ENCODE assay signal across 13 cellular contexts in the genomic region with DNA sequence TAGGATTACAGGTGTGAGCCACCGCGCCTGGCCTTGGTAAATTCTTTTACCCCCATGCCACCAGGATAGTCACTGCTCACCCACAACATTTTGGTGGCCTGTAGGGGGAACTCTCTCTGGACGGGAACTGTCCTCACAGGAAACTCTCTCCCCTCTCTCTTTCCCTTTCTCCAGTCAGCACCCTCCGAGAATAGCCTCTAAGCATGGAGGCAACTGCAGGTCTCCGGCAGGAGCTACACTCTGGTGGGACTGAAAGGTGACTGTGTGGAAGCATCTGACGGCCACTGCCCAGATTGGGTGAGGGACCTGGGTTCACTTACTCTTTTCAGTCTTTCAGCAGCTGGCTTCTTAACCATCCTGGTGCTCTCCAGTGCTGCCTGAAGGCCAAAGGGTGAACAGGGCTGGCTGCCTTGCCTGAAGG. TPM values are rescaled to one million over a fixed set of nuclear protein-coding genes. Genes with fewer than 3 reads are reported as not detected.
DNase-seq lines count a peak whose midpoint lies in the region; ATAC-seq, FAIRE-seq and TF ChIP-seq lines count a peak whose summit lies in the region.
"Had no signal": no experiment of that assay in that cellular context is flagged by ENCODE, and none has a peak within 500 bp of the region (broad histone marks: within the 10 kb centered on the region; RNA-seq: fewer than 3 reads in every experiment).

No MANE protein-coding gene starts in this region.

- H3K27me3 ChIP-seq in pancreas = no peaks in the 10 kb centered on the region
- H3K27me3 ChIP-seq: ascending aorta, Peyer's patch had no signal

- FAIRE-seq in A549 (lab: Jason Lieb, UNC) (no peak), pancreas (lab: Jason Lieb, UNC) (no peak)
- FAIRE-seq: endometrium had no signal

- CTCF ChIA-PET in A549 (lab: Yijun Ruan, JAX) = interaction anchor here (0.6 to 1.9 kb wide), 8 partner anchors 10 to 194 kb away, joined by 3 to 7 read pairs (median 4); no protein-coding TSS in a partner anchor

- H3K4me3 ChIP-seq in A549 = no peak overlapping the region
- H3K4me3 ChIP-seq in pancreas = no peak overlapping the region
- H3K4me3 ChIP-seq: ascending aorta, Peyer's patch had no signal

- H3K9me3 ChIP-seq in A549 (peaks cover 17% of the 10 kb centered on the region), pancreas (no peaks in the 10 kb centered on the region)
- H3K9me3 ChIP-seq: ascending aorta had no signal

- no peak overlapping the region for H3K4me2 ChIP-seq in A549

- H3K27ac ChIP-seq in A549 = no peak overlapping the region
- H3K27ac ChIP-seq in pancreas = no peak overlapping the region
- H3K27ac ChIP-seq: ascending aorta had no signal

- WGBS in A549 (ENCODE audit: missing lambda C conversion rate) = 73% methylated on average over 6 of the region's 6 CpGs
- WGBS in pancreas, 2 donors = 78 to 83% methylated on average over 6 of the region's 6 CpGs

- ATAC-seq in A549 = peak; percentile 54 to 81; a peak in 5 of 6 replicates
- no peak for ATAC-seq in GM18868 (IDR thresholded peaks at IDR 0.05; ENCODE audit: unreplicated experiment)
- ATAC-seq in GM21390 (IDR thresholded peaks at IDR 0.05; ENCODE audit: unreplicated experiment) = no peak
- ATAC-seq in pancreas = no peak

- TF ChIP-seq RAD21 in A549 (conservative IDR thresholded peaks at IDR 0.05 in 1 of 2, IDR thresholded peaks at IDR 0.05 in 1 of 2) = no peak

- no peak for TF ChIP-seq EP300 in A549 (IDR thresholded peaks at IDR 0.05)

- DNase-seq in A549 (ENCODE audit: low read depth in 1 of 2, low spot score in 1 of 2) = peak in 1 of 2 experiments; percentile 24
- DNase-seq in UCSD-AML1 (lab: John Stamatoyannopoulos, UW; ENCODE audit: unreplicated experiment) = peak; percentile 26
- DNase-seq in iPS-NIHi11 (ENCODE audit: low spot score) = peak; percentile 40
- DNase-seq in activated CD4-positive, alpha-beta T cell treated with anti-CD3 and anti-CD28 coated beads for 48 hours = no peak
- no peak for DNase-seq in pancreas
- DNase-seq: NCI-H2171 treated with DMSO at 0.1 percent for 48 hours, T-helper 9 cell had no signal

- H3K4me1 ChIP-seq in A549 = peaks cover 8% of the 10 kb centered on the region; the same call in 2 of the 3 replicates
- H3K4me1 ChIP-seq in pancreas = peaks cover 4 to 16% (median 15%) of the 10 kb centered on the region in 3 donors
- H3K4me1 ChIP-seq: ascending aorta had no signal

- TF ChIP-seq CTCF in A549 (IDR thresholded peaks at IDR 0.05) = peak; percentile 17; the same call in 1 of the 3 replicates
- peak; percentile 52 for TF ChIP-seq CTCF in GM12873 (IDR thresholded peaks at IDR 0.05; ENCODE audit: insufficient read depth, low read depth, low read length, missing control alignments)
- no peak for TF ChIP-seq CTCF in pancreas (IDR thresholded peaks at IDR 0.05)

- intact Hi-C loops in pancreas (cut with DNase I) = no loop called here

- POLR2A ChIA-PET in A549 (lab: Yijun Ruan, JAX) = no interaction called here

- no peaks in the 10 kb centered on the region for H3K36me3 ChIP-seq in pancreas
- H3K36me3 ChIP-seq: ascending aorta, Peyer's patch had no signal

- TF ChIP-seq POLR2A in A549 (IDR thresholded peaks at IDR 0.05; ENCODE audit: low read length) = no peak

TF ChIP-seq in A549, 52 proteins besides CTCF, POLR2A, EP300 and RAD21:
- no peak for TF ChIP-seq ZSCAN20 (CRISPR knock-in tag; IDR thresholded peaks at IDR 0.05)
- no peak for TF ChIP-seq RCOR1 (IDR thresholded peaks at IDR 0.05; ENCODE audit: low read depth, low read length)
- TF ChIP-seq, protein P1, sequence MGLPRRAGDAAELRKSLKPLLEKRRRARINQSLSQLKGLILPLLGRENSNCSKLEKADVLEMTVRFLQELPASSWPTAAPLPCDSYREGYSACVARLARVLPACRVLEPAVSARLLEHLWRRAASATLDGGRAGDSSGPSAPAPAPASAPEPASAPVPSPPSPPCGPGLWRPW (IDR thresholded peaks at IDR 0.05) = no peak
- no peak for TF ChIP-seq TP53 (CRISPR knock-in tag; IDR thresholded peaks at IDR 0.05)
- TF ChIP-seq, protein P2, sequence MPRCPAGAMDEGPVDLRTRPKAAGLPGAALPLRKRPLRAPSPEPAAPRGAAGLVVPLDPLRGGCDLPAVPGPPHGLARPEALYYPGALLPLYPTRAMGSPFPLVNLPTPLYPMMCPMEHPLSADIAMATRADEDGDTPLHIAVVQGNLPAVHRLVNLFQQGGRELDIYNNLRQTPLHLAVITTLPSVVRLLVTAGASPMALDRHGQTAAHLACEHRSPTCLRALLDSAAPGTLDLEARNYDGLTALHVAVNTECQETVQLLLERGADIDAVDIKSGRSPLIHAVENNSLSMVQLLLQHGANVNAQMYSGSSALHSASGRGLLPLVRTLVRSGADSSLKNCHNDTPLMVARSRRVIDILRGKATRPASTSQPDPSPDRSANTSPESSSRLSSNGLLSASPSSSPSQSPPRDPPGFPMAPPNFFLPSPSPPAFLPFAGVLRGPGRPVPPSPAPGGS (IDR thresholded peaks at IDR 0.05) = no peak
- TF ChIP-seq, protein P3, sequence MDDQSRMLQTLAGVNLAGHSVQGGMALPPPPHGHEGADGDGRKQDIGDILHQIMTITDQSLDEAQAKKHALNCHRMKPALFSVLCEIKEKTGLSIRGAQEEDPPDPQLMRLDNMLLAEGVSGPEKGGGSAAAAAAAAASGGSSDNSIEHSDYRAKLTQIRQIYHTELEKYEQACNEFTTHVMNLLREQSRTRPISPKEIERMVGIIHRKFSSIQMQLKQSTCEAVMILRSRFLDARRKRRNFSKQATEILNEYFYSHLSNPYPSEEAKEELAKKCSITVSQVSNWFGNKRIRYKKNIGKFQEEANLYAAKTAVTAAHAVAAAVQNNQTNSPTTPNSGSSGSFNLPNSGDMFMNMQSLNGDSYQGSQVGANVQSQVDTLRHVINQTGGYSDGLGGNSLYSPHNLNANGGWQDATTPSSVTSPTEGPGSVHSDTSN (IDR thresholded peaks at IDR 0.05) = no peak
- TF ChIP-seq GATA3 (IDR thresholded peaks at IDR 0.05; ENCODE audit: borderline replicate concordance) = no peak
- no peak for TF ChIP-seq HDAC2 (IDR thresholded peaks at IDR 0.05)
- no peak for TF ChIP-seq ESRRA (IDR thresholded peaks at IDR 0.05; ENCODE audit: borderline replicate concordance, low read length)
- TF ChIP-seq NR3C1 (IDR thresholded peaks at IDR 0.05) = no peak
- TF ChIP-seq EHF (CRISPR knock-in tag; IDR thresholded peaks at IDR 0.05) = no peak
- no peak for TF ChIP-seq HOXB5 (CRISPR knock-in tag; IDR thresholded peaks at IDR 0.05)
- TF ChIP-seq HOXA7 (CRISPR knock-in tag; IDR thresholded peaks at IDR 0.05) = no peak
- no peak for TF ChIP-seq FOXS1 (CRISPR knock-in tag; IDR thresholded peaks at IDR 0.05)
TF ChIP-seq in A549: peak in this region for 0.

RNA-seq across cellular contexts. Expression of a gene that starts 21.3 kb away (rescaled TPM):
- polyA plus RNA-seq in A549 (2011; rRNA removed) = 3.2 and 3.8 TPM in 2 replicates
- 0.29 and 0.35 TPM in 2 replicates for polyA plus RNA-seq in A549 (2012; cell fraction: cytosol; rRNA removed)
- 1.1 and 1.4 TPM in 2 replicates for polyA plus RNA-seq in A549 (2012; cell fraction: nucleus; rRNA removed)
- 0.58 to 1.6 TPM (median 1.3 TPM) in 3 replicates for polyA plus RNA-seq in A549 (2017; fragmentation: RNase III; extraction: RNeasy Plus Mini Kit Qiagen cat#74134 plus additional on column Dnase treatment)
- polyA minus RNA-seq in A549 (2011; rRNA and poly(A)+ RNA removed) = 9.1 and 12.6 TPM in 2 replicates
- 10 to 100 TPM in 1 of 6 donors, 1 to 10 TPM in 5; 2.5 to 14.6 (median 4.2) TPM for total RNA-seq in pancreas
- 1 to 10 TPM; 1.7 to 1.8 TPM for polyA plus RNA-seq in pancreas

Comparison
In these comparisons a context has a peak if more than half of its experiments do, and no peak if none do; other contexts are left out.
1. ATAC-seq: peak in A549 (2 of 2); none in GM18868 (single experiment), GM21390 (single experiment) and pancreas (0 of 4).
2. DNase-seq: peak in UCSD-AML1 (single experiment) and iPS-NIHi11 (single experiment); none in activated CD4-positive, alpha-beta T cell treated with anti-CD3 and anti-CD28 coated beads for 48 hours (single experiment) and pancreas (0 of 6).
3. CTCF ChIP-seq: peak in A549 (single experiment) and GM12873 (single experiment); none in pancreas (0 of 4).